ENCODE assay signal across 2 cellular contexts in the genomic region with DNA sequence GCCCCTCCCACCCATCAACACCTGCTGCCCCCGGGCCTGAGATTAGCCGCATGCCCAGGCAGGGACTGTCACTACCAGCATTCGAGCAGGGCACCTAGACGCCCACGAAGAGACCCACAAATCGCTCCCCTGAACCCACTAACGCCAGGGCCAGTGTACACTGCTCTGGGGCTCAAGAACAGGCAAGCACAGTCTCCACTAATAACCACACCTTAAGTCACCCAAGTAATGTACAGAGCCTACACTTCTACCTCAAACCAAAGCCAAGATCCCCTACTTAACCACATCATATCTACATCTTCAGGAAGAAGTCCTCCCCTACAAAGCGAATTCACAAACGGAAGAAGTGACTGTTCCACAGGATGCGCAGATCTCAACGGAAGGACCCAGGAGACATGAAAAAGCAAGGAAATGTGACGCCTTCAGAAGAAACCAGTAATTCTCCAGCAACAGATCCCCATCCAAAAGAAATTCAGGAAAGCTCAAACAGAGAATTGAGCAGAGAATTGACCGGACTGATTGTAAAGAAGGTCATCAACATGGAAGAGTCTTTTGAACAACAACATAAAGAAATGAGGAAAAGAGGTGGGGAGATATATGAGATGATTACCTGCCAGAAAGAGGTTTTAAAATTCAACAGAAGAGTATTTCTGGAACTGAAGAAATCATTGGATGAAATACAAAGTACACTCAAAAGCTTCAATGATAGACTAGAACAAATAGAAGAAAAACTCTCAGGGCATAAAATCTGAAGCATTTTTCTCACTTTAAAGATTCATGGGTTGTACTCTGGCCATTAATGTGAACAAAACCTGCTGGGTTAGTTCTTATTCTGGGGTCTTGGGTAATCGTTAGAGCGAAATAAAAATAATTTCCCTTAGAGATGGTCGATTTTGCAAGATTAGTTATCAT.
TF ChIP-seq lines count a peak whose summit lies in the region.

No MANE protein-coding gene starts in this region.

TF ChIP-seq in HEK293, 187 proteins besides CTCF, POLR2A, EP300 and RAD21:
- TF ChIP-seq SETDB1 (IDR thresholded peaks at IDR 0.05; ENCODE audit: insufficient read length, low read length) (peak; percentile 61), ZNF366 (tag by site-specific recombination; conservative IDR thresholded peaks at IDR 0.05) (no peak)
TF ChIP-seq in HEK293: peak in this region for 1.

TF ChIP-seq in K562, 482 proteins besides CTCF, POLR2A, EP300 and RAD21:
- no peak for TF ChIP-seq ZNF174 (CRISPR knock-in tag; IDR thresholded peaks at IDR 0.05)
- peak; percentile 89; the same call in 1 of the 2 replicates for TF ChIP-seq TRIM28 (IDR thresholded peaks at IDR 0.05)
- TF ChIP-seq SNRNP70 (optimal IDR thresholded peaks at IDR 0.05; ENCODE audit: low read depth, low read length): no peak
- TF ChIP-seq CBX5 (IDR thresholded peaks at IDR 0.05; ENCODE audit: borderline replicate concordance, low read depth): 0 out of 2 replicates have a peak, but pooled peaks have one; percentile 37
- TF ChIP-seq, protein P1, sequence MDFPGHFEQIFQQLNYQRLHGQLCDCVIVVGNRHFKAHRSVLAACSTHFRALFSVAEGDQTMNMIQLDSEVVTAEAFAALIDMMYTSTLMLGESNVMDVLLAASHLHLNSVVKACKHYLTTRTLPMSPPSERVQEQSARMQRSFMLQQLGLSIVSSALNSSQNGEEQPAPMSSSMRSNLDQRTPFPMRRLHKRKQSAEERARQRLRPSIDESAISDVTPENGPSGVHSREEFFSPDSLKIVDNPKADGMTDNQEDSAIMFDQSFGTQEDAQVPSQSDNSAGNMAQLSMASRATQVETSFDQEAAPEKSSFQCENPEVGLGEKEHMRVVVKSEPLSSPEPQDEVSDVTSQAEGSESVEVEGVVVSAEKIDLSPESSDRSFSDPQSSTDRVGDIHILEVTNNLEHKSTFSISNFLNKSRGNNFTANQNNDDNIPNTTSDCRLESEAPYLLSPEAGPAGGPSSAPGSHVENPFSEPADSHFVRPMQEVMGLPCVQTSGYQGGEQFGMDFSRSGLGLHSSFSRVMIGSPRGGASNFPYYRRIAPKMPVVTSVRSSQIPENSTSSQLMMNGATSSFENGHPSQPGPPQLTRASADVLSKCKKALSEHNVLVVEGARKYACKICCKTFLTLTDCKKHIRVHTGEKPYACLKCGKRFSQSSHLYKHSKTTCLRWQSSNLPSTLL (IDR thresholded peaks at IDR 0.05): no peak
- TF ChIP-seq, protein P2, sequence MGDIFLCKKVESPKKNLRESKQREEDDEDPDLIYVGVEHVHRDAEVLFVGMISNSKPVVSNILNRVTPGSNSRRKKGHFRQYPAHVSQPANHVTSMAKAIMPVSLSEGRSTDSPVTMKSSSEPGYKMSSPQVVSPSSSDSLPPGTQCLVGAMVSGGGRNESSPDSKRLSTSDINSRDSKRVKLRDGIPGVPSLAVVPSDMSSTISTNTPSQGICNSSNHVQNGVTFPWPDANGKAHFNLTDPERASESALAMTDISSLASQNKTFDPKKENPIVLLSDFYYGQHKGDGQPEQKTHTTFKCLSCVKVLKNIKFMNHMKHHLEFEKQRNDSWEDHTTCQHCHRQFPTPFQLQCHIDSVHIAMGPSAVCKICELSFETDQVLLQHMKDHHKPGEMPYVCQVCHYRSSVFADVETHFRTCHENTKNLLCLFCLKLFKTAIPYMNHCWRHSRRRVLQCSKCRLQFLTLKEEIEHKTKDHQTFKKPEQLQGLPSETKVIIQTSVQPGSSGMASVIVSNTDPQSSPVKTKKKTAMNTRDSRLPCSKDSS (IDR thresholded peaks at IDR 0.05; ENCODE audit: low read depth, partially characterized antibody): peak; percentile 77
- TF ChIP-seq, protein P3, sequence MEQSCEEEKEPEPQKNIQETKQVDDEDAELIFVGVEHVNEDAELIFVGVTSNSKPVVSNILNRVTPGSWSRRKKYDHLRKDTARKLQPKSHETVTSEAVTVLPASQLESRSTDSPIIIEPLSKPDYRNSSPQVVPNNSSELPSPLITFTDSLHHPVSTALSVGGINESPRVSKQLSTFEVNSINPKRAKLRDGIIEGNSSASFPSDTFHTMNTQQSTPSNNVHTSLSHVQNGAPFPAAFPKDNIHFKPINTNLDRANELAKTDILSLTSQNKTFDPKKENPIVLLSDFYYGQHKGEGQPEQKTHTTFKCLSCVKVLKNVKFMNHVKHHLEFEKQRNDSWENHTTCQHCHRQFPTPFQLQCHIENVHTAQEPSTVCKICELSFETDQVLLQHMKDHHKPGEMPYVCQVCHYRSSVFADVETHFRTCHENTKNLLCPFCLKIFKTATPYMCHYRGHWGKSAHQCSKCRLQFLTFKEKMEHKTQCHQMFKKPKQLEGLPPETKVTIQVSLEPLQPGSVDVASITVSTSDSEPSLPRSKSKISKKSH (CRISPR knock-in tag; IDR thresholded peaks at IDR 0.05): peak; percentile 75; the same call in 1 of the 2 replicates
- TF ChIP-seq ZNF507 (tag; conservative IDR thresholded peaks at IDR 0.05): no peak
- TF ChIP-seq, protein P4, sequence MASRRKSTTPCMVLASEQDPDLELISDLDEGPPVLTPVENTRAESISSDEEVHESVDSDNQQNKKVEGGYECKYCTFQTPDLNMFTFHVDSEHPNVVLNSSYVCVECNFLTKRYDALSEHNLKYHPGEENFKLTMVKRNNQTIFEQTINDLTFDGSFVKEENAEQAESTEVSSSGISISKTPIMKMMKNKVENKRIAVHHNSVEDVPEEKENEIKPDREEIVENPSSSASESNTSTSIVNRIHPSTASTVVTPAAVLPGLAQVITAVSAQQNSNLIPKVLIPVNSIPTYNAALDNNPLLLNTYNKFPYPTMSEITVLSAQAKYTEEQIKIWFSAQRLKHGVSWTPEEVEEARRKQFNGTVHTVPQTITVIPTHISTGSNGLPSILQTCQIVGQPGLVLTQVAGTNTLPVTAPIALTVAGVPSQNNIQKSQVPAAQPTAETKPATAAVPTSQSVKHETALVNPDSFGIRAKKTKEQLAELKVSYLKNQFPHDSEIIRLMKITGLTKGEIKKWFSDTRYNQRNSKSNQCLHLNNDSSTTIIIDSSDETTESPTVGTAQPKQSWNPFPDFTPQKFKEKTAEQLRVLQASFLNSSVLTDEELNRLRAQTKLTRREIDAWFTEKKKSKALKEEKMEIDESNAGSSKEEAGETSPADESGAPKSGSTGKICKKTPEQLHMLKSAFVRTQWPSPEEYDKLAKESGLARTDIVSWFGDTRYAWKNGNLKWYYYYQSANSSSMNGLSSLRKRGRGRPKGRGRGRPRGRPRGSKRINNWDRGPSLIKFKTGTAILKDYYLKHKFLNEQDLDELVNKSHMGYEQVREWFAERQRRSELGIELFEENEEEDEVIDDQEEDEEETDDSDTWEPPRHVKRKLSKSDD (conservative IDR thresholded peaks at IDR 0.05; ENCODE audit: low read length): no peak
- TF ChIP-seq ZNF699 (CRISPR knock-in tag; IDR thresholded peaks at IDR 0.05; ENCODE audit: insufficient replicate concordance): no peak
- no peak for TF ChIP-seq NCOA1 (IDR thresholded peaks at IDR 0.05; ENCODE audit: low read depth)
- 0 out of 2 replicates have a peak, but pooled peaks have one; percentile 20 for TF ChIP-seq TEAD2 (tag; IDR thresholded peaks at IDR 0.05)
- no peak for TF ChIP-seq RB1 (IDR thresholded peaks at IDR 0.05; ENCODE audit: low read depth)
- TF ChIP-seq CBX3 (IDR thresholded peaks at IDR 0.05; ENCODE audit: borderline replicate concordance in 1 of 2, low read length in 2 of 2): peak in 1 of 2 experiments; percentile 76; a peak in 2 of 3 replicates
- peak; percentile 100 for TF ChIP-seq ZNF583 (CRISPR knock-in tag; IDR thresholded peaks at IDR 0.05)
- no peak for TF ChIP-seq BCL6 (CRISPR knock-in tag; IDR thresholded peaks at IDR 0.05)
- TF ChIP-seq KLF1 (tag; IDR thresholded peaks at IDR 0.05): no peak
- TF ChIP-seq, protein P5, sequence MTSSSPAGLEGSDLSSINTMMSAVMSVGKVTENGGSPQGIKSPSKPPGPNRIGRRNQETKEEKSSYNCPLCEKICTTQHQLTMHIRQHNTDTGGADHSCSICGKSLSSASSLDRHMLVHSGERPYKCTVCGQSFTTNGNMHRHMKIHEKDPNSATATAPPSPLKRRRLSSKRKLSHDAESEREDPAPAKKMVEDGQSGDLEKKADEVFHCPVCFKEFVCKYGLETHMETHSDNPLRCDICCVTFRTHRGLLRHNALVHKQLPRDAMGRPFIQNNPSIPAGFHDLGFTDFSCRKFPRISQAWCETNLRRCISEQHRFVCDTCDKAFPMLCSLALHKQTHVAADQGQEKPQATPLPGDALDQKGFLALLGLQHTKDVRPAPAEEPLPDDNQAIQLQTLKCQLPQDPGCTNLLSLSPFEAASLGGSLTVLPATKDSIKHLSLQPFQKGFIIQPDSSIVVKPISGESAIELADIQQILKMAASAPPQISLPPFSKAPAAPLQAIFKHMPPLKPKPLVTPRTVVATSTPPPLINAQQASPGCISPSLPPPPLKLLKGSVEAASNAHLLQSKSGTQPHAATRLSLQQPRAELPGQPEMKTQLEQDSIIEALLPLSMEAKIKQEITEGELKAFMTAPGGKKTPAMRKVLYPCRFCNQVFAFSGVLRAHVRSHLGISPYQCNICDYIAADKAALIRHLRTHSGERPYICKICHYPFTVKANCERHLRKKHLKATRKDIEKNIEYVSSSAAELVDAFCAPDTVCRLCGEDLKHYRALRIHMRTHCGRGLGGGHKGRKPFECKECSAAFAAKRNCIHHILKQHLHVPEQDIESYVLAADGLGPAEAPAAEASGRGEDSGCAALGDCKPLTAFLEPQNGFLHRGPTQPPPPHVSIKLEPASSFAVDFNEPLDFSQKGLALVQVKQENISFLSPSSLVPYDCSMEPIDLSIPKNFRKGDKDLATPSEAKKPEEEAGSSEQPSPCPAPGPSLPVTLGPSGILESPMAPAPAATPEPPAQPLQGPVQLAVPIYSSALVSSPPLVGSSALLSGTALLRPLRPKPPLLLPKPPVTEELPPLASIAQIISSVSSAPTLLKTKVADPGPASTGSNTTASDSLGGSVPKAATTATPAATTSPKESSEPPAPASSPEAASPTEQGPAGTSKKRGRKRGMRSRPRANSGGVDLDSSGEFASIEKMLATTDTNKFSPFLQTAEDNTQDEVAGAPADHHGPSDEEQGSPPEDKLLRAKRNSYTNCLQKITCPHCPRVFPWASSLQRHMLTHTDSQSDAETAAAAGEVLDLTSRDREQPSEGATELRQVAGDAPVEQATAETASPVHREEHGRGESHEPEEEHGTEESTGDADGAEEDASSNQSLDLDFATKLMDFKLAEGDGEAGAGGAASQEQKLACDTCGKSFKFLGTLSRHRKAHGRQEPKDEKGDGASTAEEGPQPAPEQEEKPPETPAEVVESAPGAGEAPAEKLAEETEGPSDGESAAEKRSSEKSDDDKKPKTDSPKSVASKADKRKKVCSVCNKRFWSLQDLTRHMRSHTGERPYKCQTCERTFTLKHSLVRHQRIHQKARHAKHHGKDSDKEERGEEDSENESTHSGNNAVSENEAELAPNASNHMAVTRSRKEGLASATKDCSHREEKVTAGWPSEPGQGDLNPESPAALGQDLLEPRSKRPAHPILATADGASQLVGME (CRISPR knock-in tag; IDR thresholded peaks at IDR 0.05): no peak
- no peak for TF ChIP-seq ZNF197 (CRISPR knock-in tag; IDR thresholded peaks at IDR 0.05; ENCODE audit: low read depth)
- no peak for TF ChIP-seq ZBTB7A (IDR thresholded peaks at IDR 0.05; ENCODE audit: borderline replicate concordance, control insufficient read depth, low read depth, low read length)
